ENCODE assay signal across 20 cellular contexts in the genomic region with DNA sequence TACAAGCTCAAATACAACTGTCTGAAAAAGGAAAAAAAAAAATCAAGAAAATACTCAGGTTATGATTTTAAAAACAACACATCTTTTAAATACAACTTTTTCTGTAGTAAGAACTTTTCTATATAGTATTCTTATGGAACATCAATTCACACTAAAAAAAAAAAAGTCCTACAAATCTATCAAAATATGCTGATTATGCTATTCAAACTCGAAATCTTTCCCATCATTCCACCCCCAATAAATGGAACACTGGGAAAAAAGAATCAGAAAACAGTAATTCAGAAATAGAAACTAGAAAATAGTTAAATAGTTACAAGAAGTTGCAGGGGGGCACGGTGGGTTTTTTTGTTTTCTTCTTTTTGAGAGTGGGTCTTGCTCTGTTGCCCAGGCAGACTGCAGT.
A peak's percentile ranks its signal among the peaks of the same experiment; 100 is the strongest.
DNase-seq lines count a peak whose midpoint lies in the region; ATAC-seq, FAIRE-seq and TF ChIP-seq lines count a peak whose summit lies in the region.
"Had no signal": no experiment of that assay in that cellular context is flagged by ENCODE, and none has a peak within 500 bp of the region (broad histone marks: within the 10 kb centered on the region; RNA-seq: fewer than 3 reads in every experiment).

No MANE protein-coding gene starts in this region.

- H3K4me1 ChIP-seq in A549: no peaks in the 10 kb centered on the region
- peaks cover 0 to 28% (median 15%) of the 10 kb centered on the region in 9 donors for H3K4me1 ChIP-seq in heart right ventricle
- H3K4me1 ChIP-seq: BE2C, Caco-2 had no signal

- no peak overlapping the region for H3K4me3 Mint-ChIP-seq in activated T-cell treated with anti-CD3 and anti-CD28 coated beads, Interleukin-2, amount 50 U/mL, for 24 hours
- H3K4me3 Mint-ChIP-seq in activated T-cell treated with anti-CD3 and anti-CD28 coated beads, Interleukin-2, amount 50 U/mL, for 4 hours: no peak overlapping the region
- H3K4me3 Mint-ChIP-seq in chondrocyte (ENCODE audit: unreplicated experiment): no peak overlapping the region
- H3K4me3 Mint-ChIP-seq in stimulated activated effector memory CD8-positive, alpha-beta T cell treated with anti-CD3 and anti-CD28 coated beads, Interleukin-12 subunit alpha, Interleukin-12 subunit beta, amount 100 ng/mL, for 72 hours: no peak overlapping the region
- H3K4me3 Mint-ChIP-seq: CD4-positive, CD25-positive, alpha-beta regulatory T cell; IgD-negative memory B cell had no signal

- no peak for TF ChIP-seq POLR2A in A549 (IDR thresholded peaks at IDR 0.05; ENCODE audit: low read length)

- peaks cover 0 to 100% (median 26%) of the 10 kb centered on the region in 9 donors for H3K36me3 ChIP-seq in heart right ventricle

- H3K4me2 ChIP-seq in A549: no peak overlapping the region

- H3K9me3 ChIP-seq in A549 (no peaks in the 10 kb centered on the region), heart right ventricle (no peaks in the 10 kb centered on the region)
- H3K9me3 ChIP-seq: BE2C, Caco-2 had no signal

- peak overlapping the region; percentile 72 for H3K27ac Mint-ChIP-seq in activated T-cell treated with anti-CD3 and anti-CD28 coated beads, Interleukin-2, amount 50 U/mL, for 24 hours
- H3K27ac Mint-ChIP-seq in chondrocyte (ENCODE audit: unreplicated experiment): peak overlapping the region; percentile 12
- H3K27ac Mint-ChIP-seq in stimulated activated effector memory CD8-positive, alpha-beta T cell treated with anti-CD3 and anti-CD28 coated beads, Interleukin-12 subunit alpha, Interleukin-12 subunit beta, amount 100 ng/mL, for 72 hours: peak overlapping the region; percentile 26
- H3K27ac Mint-ChIP-seq: IgD-negative memory B cell had no signal

- H3K27me3 ChIP-seq in heart right ventricle: no peaks in the 10 kb centered on the region
- H3K27me3 ChIP-seq: BE2C had no signal

- WGBS in A549 (ENCODE audit: missing lambda C conversion rate): 86% methylated on average over 2 of the region's 2 CpGs
- 95 to 97% methylated on average over 2 of the region's 2 CpGs for WGBS in heart right ventricle, 2 donors

- no peak for TF ChIP-seq RAD21 in A549 (conservative IDR thresholded peaks at IDR 0.05 in 1 of 2, IDR thresholded peaks at IDR 0.05 in 1 of 2)

- CTCF ChIA-PET in A549 (lab: Yijun Ruan, JAX): interaction anchor here (1.2 kb wide), 1 partner anchor 23 kb away, joined by 4 read pairs; no protein-coding TSS in a partner anchor

- H3K27ac ChIP-seq in A549: no peak overlapping the region
- H3K27ac ChIP-seq in heart right ventricle: no peak overlapping the region
- H3K27ac ChIP-seq: 22Rv1, GM23248, HL-60 had no signal

- POLR2A ChIA-PET in A549 (lab: Yijun Ruan, JAX): no interaction called here

- no peaks in the 10 kb centered on the region for H3K9me3 Mint-ChIP-seq in activated T-cell treated with anti-CD3 and anti-CD28 coated beads, Interleukin-2, amount 50 U/mL, for 24 hours
- no peaks in the 10 kb centered on the region for H3K9me3 Mint-ChIP-seq in activated T-cell treated with anti-CD3 and anti-CD28 coated beads, Interleukin-2, amount 50 U/mL, for 4 hours
- H3K9me3 Mint-ChIP-seq in chondrocyte (ENCODE audit: low read depth): no peaks in the 10 kb centered on the region
- H3K9me3 Mint-ChIP-seq in stimulated activated effector memory CD8-positive, alpha-beta T cell treated with anti-CD3 and anti-CD28 coated beads, Interleukin-12 subunit alpha, Interleukin-12 subunit beta, amount 100 ng/mL, for 72 hours: no peaks in the 10 kb centered on the region
- H3K9me3 Mint-ChIP-seq: CD4-positive, CD25-positive, alpha-beta regulatory T cell; IgD-negative memory B cell had no signal

- peaks cover 88% of the 10 kb centered on the region for H3K36me3 Mint-ChIP-seq in activated T-cell treated with anti-CD3 and anti-CD28 coated beads, Interleukin-2, amount 50 U/mL, for 24 hours (ENCODE audit: low read depth)
- H3K36me3 Mint-ChIP-seq in activated T-cell treated with anti-CD3 and anti-CD28 coated beads, Interleukin-2, amount 50 U/mL, for 4 hours (ENCODE audit: insufficient read depth): peaks cover 18% of the 10 kb centered on the region
- H3K36me3 Mint-ChIP-seq in chondrocyte (ENCODE audit: low read depth): peaks cover 17% of the 10 kb centered on the region
- H3K36me3 Mint-ChIP-seq in stimulated activated effector memory CD8-positive, alpha-beta T cell treated with anti-CD3 and anti-CD28 coated beads, Interleukin-12 subunit alpha, Interleukin-12 subunit beta, amount 100 ng/mL, for 72 hours: peaks cover 100% of the 10 kb centered on the region

- intact Hi-C loops in heart right ventricle (cut with DNase I): no loop called here

- H3K4me3 ChIP-seq in A549 (no peak overlapping the region), heart right ventricle (no peak overlapping the region)
- H3K4me3 ChIP-seq: GM23248 had no signal

- TF ChIP-seq CTCF in A549 (IDR thresholded peaks at IDR 0.05) (no peak), chondrocyte (IDR thresholded peaks at IDR 0.05) (no peak), heart right ventricle (IDR thresholded peaks at IDR 0.05) (no peak)

- H3K4me1 Mint-ChIP-seq in activated T-cell treated with anti-CD3 and anti-CD28 coated beads, Interleukin-2, amount 50 U/mL, for 24 hours (ENCODE audit: low read depth): peaks cover 25% of the 10 kb centered on the region
- H3K4me1 Mint-ChIP-seq in activated T-cell treated with anti-CD3 and anti-CD28 coated beads, Interleukin-2, amount 50 U/mL, for 4 hours (ENCODE audit: low read depth): peaks cover 16% of the 10 kb centered on the region
- peaks cover 18% of the 10 kb centered on the region for H3K4me1 Mint-ChIP-seq in chondrocyte (ENCODE audit: low read depth)
- H3K4me1 Mint-ChIP-seq in stimulated activated effector memory CD8-positive, alpha-beta T cell treated with anti-CD3 and anti-CD28 coated beads, Interleukin-12 subunit alpha, Interleukin-12 subunit beta, amount 100 ng/mL, for 72 hours: peaks cover 33% of the 10 kb centered on the region

- DNase-seq in activated T-cell treated with anti-CD3 and anti-CD28 coated beads, Interleukin-2, amount 50 U/mL, for 24 hours: no peak
- DNase-seq in activated T-cell treated with anti-CD3 and anti-CD28 coated beads, Interleukin-2, amount 50 U/mL, for 4 hours: no peak
- no peak for DNase-seq in A549 (ENCODE audit: low read depth in 1 of 2, low spot score in 1 of 2)
- DNase-seq in chondrocyte (ENCODE audit: low spot score): no peak
- DNase-seq in stimulated activated effector memory CD8-positive, alpha-beta T cell treated with anti-CD3 and anti-CD28 coated beads, Interleukin-12 subunit alpha, Interleukin-12 subunit beta, amount 100 ng/mL, for 72 hours (ENCODE audit: low spot score in 2 of 2): no peak
- no peak for DNase-seq in heart right ventricle
- DNase-seq in A172 (ENCODE audit: low spot score): no peak
- DNase-seq: BE2C; C1 segment of cervical spinal cord; Caco-2; CD4-positive, CD25-positive, alpha-beta regulatory T cell; GM23248; HCEC 1CT had no signal

- H3K27me3 Mint-ChIP-seq in activated T-cell treated with anti-CD3 and anti-CD28 coated beads, Interleukin-2, amount 50 U/mL, for 24 hours: no peaks in the 10 kb centered on the region
- H3K27me3 Mint-ChIP-seq in activated T-cell treated with anti-CD3 and anti-CD28 coated beads, Interleukin-2, amount 50 U/mL, for 4 hours (ENCODE audit: low read depth): no peaks in the 10 kb centered on the region
- no peaks in the 10 kb centered on the region for H3K27me3 Mint-ChIP-seq in chondrocyte (ENCODE audit: low read depth)
- H3K27me3 Mint-ChIP-seq: CD4-positive, CD25-positive, alpha-beta regulatory T cell; IgD-negative memory B cell had no signal

- no peak for TF ChIP-seq EP300 in A549 (IDR thresholded peaks at IDR 0.05)

- FAIRE-seq in A549 (lab: Jason Lieb, UNC): no peak
- FAIRE-seq: D721Med, G401.6, GM12891, GM19239 had no signal

- no peak for ATAC-seq in activated T-cell treated with anti-CD3 and anti-CD28 coated beads, Interleukin-2, amount 50 U/mL, for 4 hours
- ATAC-seq in A549 (no peak), heart right ventricle (no peak)
- ATAC-seq in stimulated activated effector memory CD8-positive, alpha-beta T cell treated with anti-CD3 and anti-CD28 coated beads, Interleukin-12 subunit alpha, Interleukin-12 subunit beta, amount 100 ng/mL, for 72 hours: no peak

TF ChIP-seq in A549, 52 proteins besides CTCF, POLR2A, EP300 and RAD21:
- no peak for TF ChIP-seq CEBPB (IDR thresholded peaks at IDR 0.05)
- no peak for TF ChIP-seq MAZ (IDR thresholded peaks at IDR 0.05; ENCODE audit: borderline replicate concordance, low read depth, low read length)
- no peak for TF ChIP-seq ZNF302 (CRISPR knock-in tag; IDR thresholded peaks at IDR 0.05)
- no peak for TF ChIP-seq JUNB (IDR thresholded peaks at IDR 0.05)
- no peak for TF ChIP-seq HDAC2 (IDR thresholded peaks at IDR 0.05)
- peak; percentile 81 for TF ChIP-seq MAFK (IDR thresholded peaks at IDR 0.05; ENCODE audit: partially characterized antibody)
- TF ChIP-seq NPAS2 (CRISPR knock-in tag; IDR thresholded peaks at IDR 0.05; ENCODE audit: borderline replicate concordance): no peak

Comparison
In these comparisons a context has a peak if more than half of its experiments do, and no peak if none do; other contexts are left out.
1. H3K27ac Mint-ChIP-seq: peak in every context shown above with its lines; median percentile 72 in activated T-cell treated with anti-CD3 and anti-CD28 coated beads, Interleukin-2, amount 50 U/mL, for 24 hours; 26 in stimulated activated effector memory CD8-positive, alpha-beta T cell treated with anti-CD3 and anti-CD28 coated beads, Interleukin-12 subunit alpha, Interleukin-12 subunit beta, amount 100 ng/mL, for 72 hours; 12 in chondrocyte.